8 cellular contexts compared by ENCODE assay signal in the genomic region with DNA sequence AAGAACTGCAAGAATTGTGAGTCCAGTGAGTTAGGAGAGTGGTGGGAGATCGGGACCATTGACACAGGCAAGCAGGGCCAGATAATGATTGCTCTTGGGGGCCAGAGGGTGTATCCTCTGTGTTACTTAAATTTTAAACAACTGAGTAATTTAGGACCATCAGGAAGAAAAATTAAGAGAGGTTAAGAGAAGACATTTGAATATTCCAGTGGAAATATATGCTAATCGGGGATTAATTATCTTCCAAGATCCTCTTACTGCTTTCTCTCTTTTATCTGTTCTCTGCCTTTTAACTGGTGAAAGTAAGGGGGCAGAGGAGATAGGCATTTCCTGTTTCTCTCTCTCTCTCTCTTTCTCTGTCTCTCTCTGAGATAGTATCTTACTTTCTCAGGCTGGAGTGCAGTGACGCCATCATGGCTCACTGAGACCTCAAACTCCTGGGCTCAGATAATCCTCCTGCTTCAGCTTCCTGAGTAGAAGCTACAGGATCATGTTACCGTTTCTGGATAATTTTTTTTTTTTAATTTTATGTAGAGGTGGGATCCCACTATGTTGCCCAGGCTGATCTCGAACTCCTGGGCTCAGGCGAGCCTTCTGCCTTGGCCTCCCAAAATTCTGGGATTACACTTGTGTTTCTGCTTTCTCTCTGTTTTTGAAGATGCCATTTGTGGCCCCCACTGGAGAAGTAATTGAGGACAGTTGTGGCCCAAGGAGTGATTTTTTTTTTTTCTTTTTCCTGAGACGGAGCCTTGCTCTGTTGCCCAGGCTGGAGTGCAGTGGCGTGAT.
DNase-seq lines count a peak whose midpoint lies in the region; TF ChIP-seq lines count a peak whose summit lies in the region.

No MANE protein-coding gene starts in this region.

- CTCF ChIA-PET in PC-9 (lab: Charles Lee): no interaction called here

- 61% methylated on average over 7 to 8 of the region's 8 CpGs for WGBS in GM23248 (ENCODE audit: low coverage in 1 of 2, low lambda C conversion rate in 2 of 2, missing lambda C conversion rate in 2 of 2), 2 experiments
- WGBS in suprapubic skin: 88% methylated on average over 8 of the region's 8 CpGs

- intact Hi-C loops in PC-9 (cut with micrococcal nuclease; ENCODE audit: unreplicated experiment): no loop called here

- H3K4me2 ChIP-seq in GM23248 (ENCODE audit: unreplicated experiment) (peak overlapping the region; percentile 59), PC-9 (no peak overlapping the region)

- no peaks in the 10 kb centered on the region for H3K36me3 ChIP-seq in GM23248 (ENCODE audit: low read depth)
- 0 out of 2 replicates have a peak, but pooled peaks cover 5% of the 10 kb centered on the region for H3K36me3 ChIP-seq in PC-9 (ENCODE audit: low read depth)
- H3K36me3 ChIP-seq in suprapubic skin: no peaks in the 10 kb centered on the region

- H3K9me3 ChIP-seq in GM23248 (ENCODE audit: low read depth) (no peaks in the 10 kb centered on the region), PC-9 (ENCODE audit: insufficient read depth, low read depth) (0 out of 2 replicates have a peak, but pooled peaks cover 2% of the 10 kb centered on the region), suprapubic skin (no peaks in the 10 kb centered on the region)

- peak overlapping the region; percentile 66 for H3K9ac ChIP-seq in GM23248

- in situ Hi-C loops in GM23248 (cut with MboI) (no loop called here), G401 (cut with HindIII; ENCODE audit: low sequenced_read_pairs) (no loop called here)

- no peak overlapping the region for H3K4me3 Mint-ChIP-seq in progenitor cell of endocrine pancreas (ENCODE audit: low read depth)

- peaks cover 88% of the 10 kb centered on the region for H3K79me2 ChIP-seq in GM23248 (ENCODE audit: insufficient read depth)
- peaks cover 44% of the 10 kb centered on the region for H3K79me2 ChIP-seq in PC-9 (ENCODE audit: low read depth)

- H3F3A ChIP-seq in GM23248 (ENCODE audit: insufficient read depth) (peaks cover 20% of the 10 kb centered on the region), PC-9 (ENCODE audit: insufficient read depth, low read depth) (peaks cover 24% of the 10 kb centered on the region)

- no TSS peak for BruUV-seq in PC-9 (replicated peaks; lab: Mats Ljungman, UMichigan)

- H3K4me1 Mint-ChIP-seq in progenitor cell of endocrine pancreas (ENCODE audit: low read depth): peaks cover 10% of the 10 kb centered on the region

- no peaks in the 10 kb centered on the region for H3K9me3 Mint-ChIP-seq in progenitor cell of endocrine pancreas (ENCODE audit: low read depth)

- no peak for TF ChIP-seq CTCF in PC-9 (conservative IDR thresholded peaks at IDR 0.05)
- no peak for TF ChIP-seq CTCF in progenitor cell of endocrine pancreas (IDR thresholded peaks at IDR 0.05; ENCODE audit: unreplicated experiment)
- TF ChIP-seq CTCF in suprapubic skin (IDR thresholded peaks at IDR 0.05): no peak

- H3K9me2 ChIP-seq in GM23248 (ENCODE audit: insufficient read depth): no peaks in the 10 kb centered on the region
- no peaks in the 10 kb centered on the region for H3K9me2 ChIP-seq in PC-9 (ENCODE audit: insufficient read depth)

- H4K20me1 ChIP-seq in GM23248 (ENCODE audit: insufficient read depth): no peaks in the 10 kb centered on the region
- no peaks in the 10 kb centered on the region for H4K20me1 ChIP-seq in PC-9 (ENCODE audit: insufficient read depth)

- no peak for TF ChIP-seq POLR2A in suprapubic skin (IDR thresholded peaks at IDR 0.05)

- H3K27ac Mint-ChIP-seq in progenitor cell of endocrine pancreas: peak overlapping the region; percentile 54

- POLR2A ChIA-PET in PC-9 (lab: Charles Lee; ENCODE audit: unreplicated experiment): interaction anchor here (0.6 kb wide), 1 partner anchor 17 kb away, joined by 3 read pairs; no protein-coding TSS in a partner anchor

- H3K27me3 ChIP-seq in GM23248 (replicated peaks; ENCODE audit: insufficient read depth) (no peaks in the 10 kb centered on the region), PC-9 (ENCODE audit: insufficient read depth, low read depth) (no peaks in the 10 kb centered on the region), suprapubic skin (no peaks in the 10 kb centered on the region)

- peaks cover 13% of the 10 kb centered on the region for H3K4me1 ChIP-seq in GM23248 (ENCODE audit: insufficient read depth)
- peaks cover 17% of the 10 kb centered on the region for H3K4me1 ChIP-seq in PC-9 (replicated peaks; ENCODE audit: insufficient read depth)
- peaks cover 5% of the 10 kb centered on the region for H3K4me1 ChIP-seq in suprapubic skin

- H3K27me3 Mint-ChIP-seq in progenitor cell of endocrine pancreas: no peaks in the 10 kb centered on the region

- H3K4me3 ChIP-seq in GM23248 (peak overlapping the region; percentile 46), PC-9 (no peak overlapping the region), suprapubic skin (no peak overlapping the region)

- peaks cover 1% of the 10 kb centered on the region for H3K36me3 Mint-ChIP-seq in progenitor cell of endocrine pancreas (ENCODE audit: insufficient read depth)

- peak overlapping the region; percentile 87 for H3K27ac ChIP-seq in GM23248
- peak overlapping the region; percentile 35 for H3K27ac ChIP-seq in PC-9
- no peak overlapping the region for H3K27ac ChIP-seq in suprapubic skin

- DNase-seq in GM23248 (peak; percentile 91), PC-9 (peak in 1 of 2 experiments; percentile 53), astrocyte of the hippocampus (ENCODE audit: low read depth, low spot score) (peak; percentile 40), progenitor cell of endocrine pancreas (ENCODE audit: low spot score, unreplicated experiment) (no peak), NCI-H1092 (lab: John Stamatoyannopoulos, UW) (no peak), suprapubic skin (ENCODE audit: low spot score in 2 of 2) (no peak), G401 (ENCODE audit: low spot score) (no peak), NCI-H2171 (lab: John Stamatoyannopoulos, UW) (no peak)

- no peak for TF ChIP-seq EP300 in suprapubic skin (IDR thresholded peaks at IDR 0.05)

- H2AFZ ChIP-seq in GM23248 (peak overlapping the region; percentile 7; the same call in 1 of the 2 replicates), PC-9 (no peak overlapping the region)

Comparison
In these comparisons a context has a peak if more than half of its experiments do, and no peak if none do; other contexts are left out.
1. DNase-seq: peak in GM23248 (single experiment) and astrocyte of the hippocampus (single experiment); none in progenitor cell of endocrine pancreas (single experiment), NCI-H1092 (single experiment), suprapubic skin (0 of 2), G401 (single experiment) and NCI-H2171 (single experiment).